In genomic region chr1:116372651-116373444, GRCh38 we compare ENCODE assay signal across 1 cellular context.
TF ChIP-seq lines count a peak whose summit lies in the region.

Gene ATP1A1 (plus strand): TSS chr1:116373244. CDS start chr1:116373512, 268 bp downstream.

TF ChIP-seq in HepG2, 621 proteins besides CTCF, POLR2A, EP300 and RAD21 (continued from another document and continues in another):
- TF ChIP-seq KIAA2018 (CRISPR knock-in tag; IDR thresholded peaks at IDR 0.05; ENCODE audit: borderline replicate concordance) (no peak), GLI4 (CRISPR knock-in tag; IDR thresholded peaks at IDR 0.05; ENCODE audit: borderline replicate concordance) (no peak), ZNF501 (CRISPR knock-in tag; IDR thresholded peaks at IDR 0.05) (peak; percentile 82), ZSCAN9 (CRISPR knock-in tag; IDR thresholded peaks at IDR 0.05; ENCODE audit: borderline replicate concordance) (no peak; the same call in 1 of the 2 replicates), RBAK (CRISPR knock-in tag; IDR thresholded peaks at IDR 0.05) (0 out of 2 replicates have a peak, but pooled peaks have one; percentile 39), MLX (CRISPR knock-in tag; IDR thresholded peaks at IDR 0.05) (0 out of 2 replicates have a peak, but pooled peaks have one; percentile 14), FOXA3 (CRISPR knock-in tag; IDR thresholded peaks at IDR 0.05) (no peak; the same call in none of the 2 replicates), ADNP (CRISPR knock-in tag; IDR thresholded peaks at IDR 0.05) (0 out of 2 replicates have a peak, but pooled peaks have one; percentile 45), LBX2 (CRISPR knock-in tag; IDR thresholded peaks at IDR 0.05; ENCODE audit: borderline replicate concordance) (0 out of 2 replicates have a peak, but pooled peaks have one; percentile 64), ZNF775 (CRISPR knock-in tag; IDR thresholded peaks at IDR 0.05; ENCODE audit: borderline replicate concordance) (no peak), ZNF468 (CRISPR knock-in tag; IDR thresholded peaks at IDR 0.05) (no peak), ZBTB25 (CRISPR knock-in tag; IDR thresholded peaks at IDR 0.05) (peak; percentile 53; the same call in 1 of the 2 replicates), ZNF766 (CRISPR knock-in tag; IDR thresholded peaks at IDR 0.05; ENCODE audit: borderline replicate concordance) (no peak; the same call in 1 of the 2 replicates), IRF2 (CRISPR knock-in tag; IDR thresholded peaks at IDR 0.05) (peak; percentile 73), SIX4 (CRISPR knock-in tag; IDR thresholded peaks at IDR 0.05) (peak; percentile 93), SOX5 (CRISPR knock-in tag; IDR thresholded peaks at IDR 0.05; ENCODE audit: borderline replicate concordance) (0 out of 2 replicates have a peak, but pooled peaks have one; percentile 30), JUNB (CRISPR knock-in tag; IDR thresholded peaks at IDR 0.05; ENCODE audit: borderline replicate concordance) (no peak), HDAC1 (CRISPR knock-in tag; IDR thresholded peaks at IDR 0.05) (peak; percentile 76), RCOR2 (CRISPR knock-in tag; IDR thresholded peaks at IDR 0.05) (no peak), ZNF24 (IDR thresholded peaks at IDR 0.05) (no peak), ZNF557 (CRISPR knock-in tag; IDR thresholded peaks at IDR 0.05) (peak; percentile 25; the same call in 1 of the 2 replicates), ZBTB42 (CRISPR knock-in tag; IDR thresholded peaks at IDR 0.05) (0 out of 2 replicates have a peak, but pooled peaks have one; percentile 64), ZBTB2 (CRISPR knock-in tag; IDR thresholded peaks at IDR 0.05; ENCODE audit: low read depth) (no peak), ZNF205 (CRISPR knock-in tag; IDR thresholded peaks at IDR 0.05) (no peak), PCBP2 (optimal IDR thresholded peaks at IDR 0.05; ENCODE audit: low read depth, low read length, poor library complexity, severe bottlenecking) (no peak), AHR (CRISPR knock-in tag; IDR thresholded peaks at IDR 0.05) (no peak), EZH2 (conservative IDR thresholded peaks at IDR 0.05; ENCODE audit: low read depth, low read length) (no peak), CEBPZ (IDR thresholded peaks at IDR 0.05; ENCODE audit: low read length) (no peak), FOXP4 (CRISPR knock-in tag; IDR thresholded peaks at IDR 0.05) (no peak; the same call in 1 of the 2 replicates), ZNF251 (CRISPR knock-in tag; IDR thresholded peaks at IDR 0.05) (no peak), ZNF333 (CRISPR knock-in tag; IDR thresholded peaks at IDR 0.05; ENCODE audit: borderline replicate concordance) (no peak), NONO (IDR thresholded peaks at IDR 0.05) (no peak), NONO (CRISPR knock-in tag; conservative IDR thresholded peaks at IDR 0.05) (peak; percentile 81), ZBTB46 (CRISPR knock-in tag; IDR thresholded peaks at IDR 0.05; ENCODE audit: borderline replicate concordance) (no peak), KDM4B (CRISPR knock-in tag; IDR thresholded peaks at IDR 0.05) (no peak), MYNN (CRISPR knock-in tag; IDR thresholded peaks at IDR 0.05; ENCODE audit: low read depth) (no peak)
